Comparison of ENCODE assay signal across 10 cellular contexts in genomic region chr15:29736745-29737023, GRCh38.
A peak's percentile ranks its signal among the peaks of the same experiment; 100 is the strongest.
DNase-seq lines count a peak whose midpoint lies in the region; ATAC-seq, FAIRE-seq and TF ChIP-seq lines count a peak whose summit lies in the region.
"Had no signal": no experiment of that assay in that cellular context is flagged by ENCODE, and none has a peak within 500 bp of the region (broad histone marks: within the 10 kb centered on the region; RNA-seq: fewer than 3 reads in every experiment).

No MANE protein-coding gene starts in this region.

- peaks cover 91% of the 10 kb centered on the region for H3K36me3 ChIP-seq in endodermal cell (ENCODE audit: control insufficient read depth, insufficient read depth, low read length)
- peaks cover 0 to 34% of the 10 kb centered on the region in 2 donors for H3K36me3 ChIP-seq in left lung
- H3K36me3 ChIP-seq: BLaER1 treated with 17β-estradiol and CSF1 and Interleukin-3, amounts not matched to agents 10 nM and 100 nM had no signal

- H3K4me3 Mint-ChIP-seq in endodermal cell: no peak overlapping the region
- H3K4me3 Mint-ChIP-seq: activated CD8-positive, alpha-beta T cell treated with anti-CD3 and anti-CD28 coated beads for 36 hours had no signal

- TF ChIP-seq CTCF in C4-2B (conservative IDR thresholded peaks at IDR 0.05) (no peak), endodermal cell (conservative IDR thresholded peaks at IDR 0.05) (no peak), left lung (IDR thresholded peaks at IDR 0.05) (no peak)

- WGBS in endodermal cell (ENCODE audit: insufficient coverage in 1 of 2, insufficient read length in 1 of 2), 2 experiments: 89 to 100% methylated on average over 1 of the region's 2 CpGs

- H3K9me3 ChIP-seq in endodermal cell (ENCODE audit: control insufficient read depth, low read length): no peaks in the 10 kb centered on the region
- H3K9me3 ChIP-seq in left lung: no peaks in the 10 kb centered on the region
- H3K9me3 ChIP-seq: BLaER1 treated with 17β-estradiol and CSF1 and Interleukin-3, amounts not matched to agents 10 nM and 100 nM had no signal

- H3K4me3 ChIP-seq in endodermal cell (ENCODE audit: low read length) (no peak overlapping the region), left lung (no peak overlapping the region)
- H3K4me3 ChIP-seq: BLaER1 treated with 17β-estradiol and CSF1 and Interleukin-3, amounts not matched to agents 10 nM and 100 nM had no signal

- H3K4me1 ChIP-seq in endodermal cell (ENCODE audit: control insufficient read depth, insufficient read depth, low read length) (peaks cover 2% of the 10 kb centered on the region), left lung (peaks cover 0 to 5% of the 10 kb centered on the region in 2 donors)
- H3K4me1 ChIP-seq: BLaER1 treated with 17β-estradiol and CSF1 and Interleukin-3, amounts not matched to agents 10 nM and 100 nM had no signal

- H3K27ac ChIP-seq in C4-2B (peak overlapping the region; percentile 25; the same call in 1 of the 2 replicates), endodermal cell (ENCODE audit: low read depth, low read length) (no peak overlapping the region), left lung (no peak overlapping the region)
- H3K27ac ChIP-seq: BLaER1 treated with 17β-estradiol and CSF1 and Interleukin-3, amounts not matched to agents 10 nM and 100 nM had no signal

- intact Hi-C loops in left lung (cut with DNase I): no loop called here

- no peaks in the 10 kb centered on the region for H3K9me3 Mint-ChIP-seq in endodermal cell
- H3K9me3 Mint-ChIP-seq: activated CD8-positive, alpha-beta T cell treated with anti-CD3 and anti-CD28 coated beads for 36 hours had no signal

- peaks cover 76% of the 10 kb centered on the region for H3K36me3 Mint-ChIP-seq in endodermal cell (ENCODE audit: low read depth)

- peak; percentile 87 for ATAC-seq in left lung
- ATAC-seq: activated CD8-positive, alpha-beta T cell treated with anti-CD3 and anti-CD28 coated beads for 36 hours had no signal

- peak overlapping the region; percentile 31 for H3K27ac Mint-ChIP-seq in endodermal cell
- H3K27ac Mint-ChIP-seq: activated CD8-positive, alpha-beta T cell treated with anti-CD3 and anti-CD28 coated beads for 36 hours had no signal

- TF ChIP-seq EP300 in Ishikawa (IDR thresholded peaks at IDR 0.05; ENCODE audit: borderline replicate concordance): peak; percentile 85

- H3K4me1 Mint-ChIP-seq in endodermal cell: no peaks in the 10 kb centered on the region

- DNase-seq in endodermal cell (no peak), left lung (no peak), activated T-cell treated with anti-CD3 and anti-CD28 coated beads for 4 hours (no peak), GM12891 (ENCODE audit: insufficient read length, low spot score) (no peak), D341Med (ENCODE audit: low spot score) (no peak)
- DNase-seq in activated CD8-positive, alpha-beta memory T cell treated with anti-CD3 and anti-CD28 coated beads, Interleukin-2, amount 50 U/mL, for 4 hours: no peak
- DNase-seq: activated CD8-positive, alpha-beta T cell treated with anti-CD3 and anti-CD28 coated beads for 36 hours had no signal

- TF ChIP-seq RAD21 in Ishikawa (IDR thresholded peaks at IDR 0.05; ENCODE audit: low read depth): peak; percentile 13; the same call in 1 of the 2 replicates

- H3K27me3 Mint-ChIP-seq in endodermal cell (ENCODE audit: insufficient read depth): no peaks in the 10 kb centered on the region

- FAIRE-seq in GM12891 (lab: Jason Lieb, UNC): no peak

- no peak overlapping the region for H3K9ac ChIP-seq in endodermal cell (ENCODE audit: extremely low read depth, low read length, poor library complexity, severe bottlenecking)
- H3K9ac ChIP-seq: BLaER1 treated with 17β-estradiol and CSF1 and Interleukin-3, amounts not matched to agents 10 nM and 100 nM had no signal

- TF ChIP-seq POLR2A in GM12891 (IDR thresholded peaks at IDR 0.05; ENCODE audit: low read depth, low read length): no peak

- H3K27me3 ChIP-seq in endodermal cell (ENCODE audit: control insufficient read depth, insufficient read depth, low read length, poor library complexity, severe bottlenecking) (no peaks in the 10 kb centered on the region), left lung (no peaks in the 10 kb centered on the region)
- H3K27me3 ChIP-seq: BLaER1 treated with 17β-estradiol and CSF1 and Interleukin-3, amounts not matched to agents 10 nM and 100 nM had no signal

TF ChIP-seq in Ishikawa, 13 proteins besides CTCF, POLR2A, EP300 and RAD21 (continues in another document):
- TF ChIP-seq REST (IDR thresholded peaks at IDR 0.05; ENCODE audit: low read depth) (no peak), TAF1 (IDR thresholded peaks at IDR 0.05; ENCODE audit: low read depth) (no peak), CEBPB (IDR thresholded peaks at IDR 0.05) (no peak), YY1 (IDR thresholded peaks at IDR 0.05; ENCODE audit: low read depth) (no peak)
- TF ChIP-seq, protein P1, sequence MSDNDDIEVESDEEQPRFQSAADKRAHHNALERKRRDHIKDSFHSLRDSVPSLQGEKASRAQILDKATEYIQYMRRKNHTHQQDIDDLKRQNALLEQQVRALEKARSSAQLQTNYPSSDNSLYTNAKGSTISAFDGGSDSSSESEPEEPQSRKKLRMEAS (IDR thresholded peaks at IDR 0.05): peak; percentile 41; the same call in 1 of the 2 replicates

TF ChIP-seq in GM12891, 5 proteins besides CTCF, POLR2A, EP300 and RAD21:
- TF ChIP-seq PAX5 (IDR thresholded peaks at IDR 0.05; ENCODE audit: insufficient read depth, low read length, severe bottlenecking) (no peak), POLR2AphosphoS5 (IDR thresholded peaks at IDR 0.05; ENCODE audit: low read depth, low read length) (no peak), POU2F2 (IDR thresholded peaks at IDR 0.05; ENCODE audit: low read depth, low read length) (no peak), SPI1 (IDR thresholded peaks at IDR 0.05; ENCODE audit: low read depth, low read length) (no peak), TAF1 (IDR thresholded peaks at IDR 0.05; ENCODE audit: low read depth, low read length) (no peak)
